In the genomic region with DNA sequence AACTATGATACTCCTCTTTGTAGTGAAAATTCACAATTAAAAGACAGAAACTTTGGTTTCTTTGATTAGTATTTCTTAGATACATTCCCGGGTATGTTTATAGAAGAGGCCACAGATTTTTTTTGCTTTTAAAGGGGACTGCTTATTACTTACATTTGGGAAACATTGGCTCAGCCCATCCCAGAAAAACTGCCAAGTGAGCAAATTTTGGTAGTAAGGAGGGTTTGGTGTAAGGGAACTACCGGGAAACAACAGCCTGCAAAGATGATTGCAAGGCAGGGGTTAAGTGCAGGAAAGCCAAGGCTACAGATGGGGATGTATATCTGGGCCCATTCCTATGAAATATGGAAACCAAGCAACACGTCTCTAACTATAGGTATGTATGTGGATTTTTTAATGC, we compare ENCODE assay signal across 23 cellular contexts.
A peak's percentile ranks its signal among the peaks of the same experiment; 100 is the strongest.
DNase-seq lines count a peak whose midpoint lies in the region; TF ChIP-seq lines count a peak whose summit lies in the region.
"Had no signal": no experiment of that assay in that cellular context is flagged by ENCODE, and none has a peak within 500 bp of the region (broad histone marks: within the 10 kb centered on the region; RNA-seq: fewer than 3 reads in every experiment).

No MANE protein-coding gene starts in this region.

- H3K27me3 Mint-ChIP-seq in HFFc6 (ENCODE audit: insufficient read depth) = peaks cover 4% of the 10 kb centered on the region
- H3K27me3 Mint-ChIP-seq in endodermal cell (ENCODE audit: insufficient read depth) = peaks cover 14% of the 10 kb centered on the region
- H3K27me3 Mint-ChIP-seq: CD4-positive, alpha-beta memory T cell had no signal

- peaks cover 10% of the 10 kb centered on the region for H3K36me3 ChIP-seq in endodermal cell (ENCODE audit: control insufficient read depth, insufficient read depth, low read length)
- no peaks in the 10 kb centered on the region for H3K36me3 ChIP-seq in sigmoid colon
- H3K36me3 ChIP-seq: BLaER1 treated with 17β-estradiol and CSF1 and Interleukin-3, amounts not matched to agents 10 nM and 100 nM; HAP-1 had no signal

- DNase-seq in HFFc6 = no peak
- DNase-seq in RWPE1 (ENCODE audit: low spot score) = no peak
- DNase-seq in endodermal cell = peak; percentile 17
- DNase-seq in sigmoid colon = peak; percentile 4
- DNase-seq in inferior parietal cortex (ENCODE audit: extremely low spot score) = no peak
- no peak for DNase-seq in activated CD4-positive, alpha-beta T cell treated with anti-CD3 and anti-CD28 coated beads for 1 hour
- DNase-seq in LoVo (ENCODE audit: low spot score) = no peak
- no peak for DNase-seq in GDM1 (lab: John Stamatoyannopoulos, UW)
- DNase-seq: CD4-positive, alpha-beta memory T cell; DND-41; MV-4-11; NCI-H1105 treated with DMSO at 0.1 percent for 48 hours; NCI-H2029 treated with DMSO at 0.1 percent for 48 hours; NCI-H345; NCI-H524; NCI-H82; SHP77 had no signal

- H3K27ac ChIP-seq in RWPE1 (peak overlapping the region; percentile 86), endodermal cell (ENCODE audit: low read depth, low read length) (no peak overlapping the region), sigmoid colon (no peak overlapping the region)
- H3K27ac ChIP-seq: BLaER1 treated with 17β-estradiol and CSF1 and Interleukin-3, amounts not matched to agents 10 nM and 100 nM; HL-60; KMS-11; SK-N-MC had no signal

- peak overlapping the region; percentile 75 for H3K27ac Mint-ChIP-seq in HFFc6
- H3K27ac Mint-ChIP-seq in endodermal cell = no peak overlapping the region
- H3K27ac Mint-ChIP-seq: GM23338 had no signal

- WGBS in endodermal cell (ENCODE audit: insufficient coverage in 1 of 2, insufficient read length in 1 of 2), 2 experiments = 96 to 100% methylated on average over 1 to 3 of the region's 3 CpGs
- 77 to 93% methylated on average over 3 of the region's 3 CpGs for whole genome bisulfite sequencing in sigmoid colon, 2 donors

- H3K9me3 ChIP-seq in endodermal cell (ENCODE audit: control insufficient read depth, low read length) = no peaks in the 10 kb centered on the region
- no peaks in the 10 kb centered on the region for H3K9me3 ChIP-seq in sigmoid colon
- H3K9me3 ChIP-seq: BLaER1 treated with 17β-estradiol and CSF1 and Interleukin-3, amounts not matched to agents 10 nM and 100 nM; HAP-1 had no signal

- CTCF ChIA-PET in RWPE1 (lab: Yijun Ruan, JAX) = interaction anchor here (0.6 kb wide), 1 partner anchor 554 kb away, joined by 3 read pairs; no protein-coding TSS in a partner anchor

- H3K36me3 Mint-ChIP-seq in HFFc6 (ENCODE audit: low read depth) = peaks cover 12% of the 10 kb centered on the region
- H3K36me3 Mint-ChIP-seq in endodermal cell (ENCODE audit: low read depth) = no peaks in the 10 kb centered on the region

- POLR2A ChIA-PET in RWPE1 (lab: Yijun Ruan, JAX; ENCODE audit: low non-redundant PET) = no interaction called here

- H3K9ac ChIP-seq in endodermal cell (ENCODE audit: extremely low read depth, low read length, poor library complexity, severe bottlenecking) = no peak overlapping the region
- H3K9ac ChIP-seq: BLaER1 treated with 17β-estradiol and CSF1 and Interleukin-3, amounts not matched to agents 10 nM and 100 nM; KMS-11 had no signal

- H3K9me3 Mint-ChIP-seq in HFFc6 (no peaks in the 10 kb centered on the region), endodermal cell (no peaks in the 10 kb centered on the region)
- H3K9me3 Mint-ChIP-seq: CD4-positive, alpha-beta memory T cell; GM23338 had no signal

- peak overlapping the region; percentile 62 for H3K4me3 Mint-ChIP-seq in HFFc6
- no peak overlapping the region for H3K4me3 Mint-ChIP-seq in endodermal cell
- H3K4me3 Mint-ChIP-seq: CD4-positive, alpha-beta memory T cell; GM23338 had no signal

- TF ChIP-seq CTCF in HFFc6 (IDR thresholded peaks at IDR 0.05) = no peak
- TF ChIP-seq CTCF in RWPE1 (conservative IDR thresholded peaks at IDR 0.05; ENCODE audit: low read depth) = no peak
- no peak for TF ChIP-seq CTCF in endodermal cell (conservative IDR thresholded peaks at IDR 0.05)
- no peak for TF ChIP-seq CTCF in sigmoid colon (IDR thresholded peaks at IDR 0.05)

- no peak for TF ChIP-seq POLR2A in sigmoid colon (IDR thresholded peaks at IDR 0.05)

- peaks cover 4% of the 10 kb centered on the region for H3K4me1 ChIP-seq in endodermal cell (ENCODE audit: control insufficient read depth, insufficient read depth, low read length)
- H3K4me1 ChIP-seq in sigmoid colon = peaks cover 0 to 13% (median 1%) of the 10 kb centered on the region in 4 donors
- H3K4me1 ChIP-seq: BLaER1 treated with 17β-estradiol and CSF1 and Interleukin-3, amounts not matched to agents 10 nM and 100 nM; HAP-1 had no signal

- H3K27me3 ChIP-seq in endodermal cell (ENCODE audit: control insufficient read depth, insufficient read depth, low read length, poor library complexity, severe bottlenecking) = no peaks in the 10 kb centered on the region
- no peaks in the 10 kb centered on the region for H3K27me3 ChIP-seq in sigmoid colon
- H3K27me3 ChIP-seq: BLaER1 treated with 17β-estradiol and CSF1 and Interleukin-3, amounts not matched to agents 10 nM and 100 nM had no signal

- intact Hi-C loops in sigmoid colon (cut with DNase I) = no loop called here

- H3K4me3 ChIP-seq in endodermal cell (ENCODE audit: low read length) = no peak overlapping the region
- H3K4me3 ChIP-seq in sigmoid colon = no peak overlapping the region
- H3K4me3 ChIP-seq: BLaER1 treated with 17β-estradiol and CSF1 and Interleukin-3, amounts not matched to agents 10 nM and 100 nM; GM23338; HAP-1; SK-N-MC had no signal

- no peak for TF ChIP-seq EP300 in sigmoid colon (IDR thresholded peaks at IDR 0.05)

- H3K4me1 Mint-ChIP-seq in HFFc6 (ENCODE audit: low read depth) = peaks cover 87% of the 10 kb centered on the region
- H3K4me1 Mint-ChIP-seq in endodermal cell = peaks cover 45% of the 10 kb centered on the region

Comparison
In these comparisons a context has a peak if more than half of its experiments do, and no peak if none do; other contexts are left out.
1. DNase-seq: peak in endodermal cell (single experiment) and sigmoid colon (single experiment); none in HFFc6 (single experiment), RWPE1 (single experiment), inferior parietal cortex (single experiment), activated CD4-positive, alpha-beta T cell treated with anti-CD3 and anti-CD28 coated beads for 1 hour (single experiment), LoVo (single experiment) and GDM1 (single experiment).